In the genomic region with DNA sequence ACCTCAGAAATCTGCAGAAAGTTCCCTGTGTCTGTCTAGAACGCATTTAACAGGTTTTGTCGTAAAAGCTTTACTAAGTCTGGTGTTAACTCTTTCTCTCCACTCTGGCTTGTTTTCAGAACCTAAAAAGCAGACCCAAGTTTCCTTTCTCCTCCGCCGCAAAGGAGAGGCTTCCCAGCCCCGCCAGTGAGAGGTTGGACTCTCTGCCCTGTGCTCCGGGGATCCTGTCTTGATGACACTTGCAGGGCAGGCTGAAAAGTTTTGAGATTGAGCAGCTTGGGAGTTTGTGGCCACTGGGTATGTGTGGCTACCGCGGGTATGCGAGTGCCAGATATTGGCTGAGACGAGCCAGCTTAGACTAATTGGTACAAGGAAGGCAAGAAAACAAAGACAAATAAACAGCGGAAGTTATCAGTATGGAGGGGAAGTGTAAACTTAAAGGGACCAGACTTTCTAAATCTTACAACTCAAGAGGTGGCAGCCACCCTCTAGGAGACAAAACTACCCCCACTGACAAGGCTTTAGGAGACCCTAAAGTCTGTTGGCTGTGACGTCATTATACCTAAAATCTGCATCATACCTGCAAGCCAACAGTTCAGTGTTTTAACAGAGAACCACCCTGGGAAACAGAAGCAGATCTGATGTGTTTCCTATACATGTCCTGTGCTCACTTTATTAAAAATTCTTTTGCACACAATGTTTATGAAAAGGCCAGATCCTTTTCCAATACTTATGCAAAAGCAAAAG, we compare ENCODE assay signal across 21 cellular contexts. TPM values are rescaled to one million over a fixed set of nuclear protein-coding genes. Genes with fewer than 3 reads are reported as not detected.
"Had no signal": no experiment of that assay in that cellular context is flagged by ENCODE, and none has a peak within 500 bp of the region (broad histone marks: within the 10 kb centered on the region; RNA-seq: fewer than 3 reads in every experiment).

No MANE protein-coding gene starts in this region.

- FAIRE-seq: islet of Langerhans, small intestine had no signal

- H3K4me1 ChIP-seq: esophagus muscularis mucosa, gastrocnemius medialis, heart right ventricle, right atrium auricular region, tibial artery, upper lobe of right lung had no signal

- H3K27me3 Mint-ChIP-seq: central memory CD8-positive, alpha-beta T cell; natural killer cell treated with Interleukin-12 subunit alpha and Interleukin-12 subunit beta and Interleukin-15 and Interleukin-18, amount 100 ng/mL, for 72 hours had no signal

- H3K4me1 Mint-ChIP-seq: central memory CD8-positive, alpha-beta T cell had no signal

- H3K36me3 ChIP-seq: gastrocnemius medialis, heart right ventricle, neutrophil, right atrium auricular region had no signal

- H3K4me3 ChIP-seq: esophagus muscularis mucosa, gastrocnemius medialis, heart right ventricle, right atrium auricular region, tibial artery, upper lobe of right lung had no signal

- ATAC-seq: effector memory CD8-positive, alpha-beta T cell; gastrocnemius medialis; heart right ventricle; left lobe of liver; natural killer cell treated with Interleukin-12 subunit alpha and Interleukin-12 subunit beta and Interleukin-15 and Interleukin-18, amount 100 ng/mL, for 72 hours; upper lobe of right lung had no signal

- H3K4me3 Mint-ChIP-seq: central memory CD8-positive, alpha-beta T cell; effector memory CD8-positive, alpha-beta T cell; natural killer cell treated with Interleukin-12 subunit alpha and Interleukin-12 subunit beta and Interleukin-15 and Interleukin-18, amount 100 ng/mL, for 72 hours had no signal

- H3K27ac Mint-ChIP-seq: effector memory CD8-positive, alpha-beta T cell; natural killer cell treated with Interleukin-12 subunit alpha and Interleukin-12 subunit beta and Interleukin-15 and Interleukin-18, amount 100 ng/mL, for 72 hours had no signal

- H3K27me3 ChIP-seq: esophagus muscularis mucosa, gastrocnemius medialis, neutrophil, right atrium auricular region, tibial artery, upper lobe of right lung had no signal

- H3K9me3 ChIP-seq: esophagus muscularis mucosa, gastrocnemius medialis, neutrophil, right atrium auricular region, tibial artery, upper lobe of right lung had no signal

- H3K27ac ChIP-seq: epithelial cell of prostate, esophagus muscularis mucosa, gastrocnemius medialis, heart right ventricle, neutrophil, right atrium auricular region, tibial artery, upper lobe of right lung had no signal

- DNase-seq: effector memory CD8-positive, alpha-beta T cell; gastrocnemius medialis; heart right ventricle; hypothalamus; posterior cingulate gyrus; small intestine; stimulated activated CD4-positive, alpha-beta T cell treated with anti-CD3 and anti-CD28 coated beads, Interleukin-2, amount 100 ng/mL, for 48 hours; stimulated activated naive CD4-positive, alpha-beta T cell treated with Interleukin-2 at 50 U/mL for 16 hours; tibial artery; upper lobe of right lung had no signal

- H3K36me3 Mint-ChIP-seq: natural killer cell treated with Interleukin-12 subunit alpha and Interleukin-12 subunit beta and Interleukin-15 and Interleukin-18, amount 100 ng/mL, for 72 hours had no signal

RNA-seq across cellular contexts. Expression of gene PCDHB1, which starts 41.0 kb away (rescaled TPM):
- total RNA-seq: esophagus muscularis mucosa; fibroblast of villous mesenchyme; gastrocnemius medialis; heart right ventricle; left lobe of liver; lower leg skin; natural killer cell treated with Interleukin-12 subunit alpha and Interleukin-12 subunit beta and Interleukin-15 and Interleukin-18, amount 100 ng/mL, for 72 hours; osteoblast; right atrium auricular region had no signal
- polyA plus RNA-seq: heart right ventricle had no signal

RNA-seq across cellular contexts. Expression of gene PCDHAC2, which starts 43.9 kb away (rescaled TPM):
- total RNA-seq: natural killer cell treated with Interleukin-12 subunit alpha and Interleukin-12 subunit beta and Interleukin-15 and Interleukin-18, amount 100 ng/mL, for 72 hours had no signal
